In genomic region chr1:223421025-223421424, GRCh38 we compare ENCODE assay signal across 17 cellular contexts. TPM values are rescaled to one million over a fixed set of nuclear protein-coding genes. Genes with fewer than 3 reads are reported as not detected.
DNase-seq lines count a peak whose midpoint lies in the region; ATAC-seq and TF ChIP-seq lines count a peak whose summit lies in the region.
"Had no signal": no experiment of that assay in that cellular context is flagged by ENCODE, and none has a peak within 500 bp of the region (broad histone marks: within the 10 kb centered on the region; RNA-seq: fewer than 3 reads in every experiment).

No MANE protein-coding gene starts in this region.

- no peak for TF ChIP-seq CTCF in left ventricle myocardium inferior (IDR thresholded peaks at IDR 0.05; ENCODE audit: borderline replicate concordance)
- TF ChIP-seq CTCF in GM13977 (IDR thresholded peaks at IDR 0.05; ENCODE audit: extremely low read depth, insufficient read depth, missing control alignments): no peak

- H3K4me3 ChIP-seq in left ventricle myocardium inferior: no peak overlapping the region

- H3K9me3 ChIP-seq in left ventricle myocardium inferior (replicated peaks): no peaks in the 10 kb centered on the region
- H3K9me3 ChIP-seq: SK-N-SH had no signal

- in situ Hi-C loops in GM13977 (cut with MboI; ENCODE audit: low pct_unique_long_range_greater_than_20kb, low sequenced_read_pairs, unreplicated experiment): no loop called here

- intact Hi-C loops in left ventricle myocardium superior (cut with micrococcal nuclease): no loop called here
- intact Hi-C loops in left ventricle myocardium inferior (cut with micrococcal nuclease): no loop called here

- no peaks in the 10 kb centered on the region for H3K36me3 ChIP-seq in left ventricle myocardium inferior

- peak; percentile 37 for DNase-seq in left ventricle myocardium superior
- no peak for DNase-seq in left ventricle myocardium inferior
- DNase-seq in NCI-H1105 (lab: John Stamatoyannopoulos, UW): peak; percentile 27
- peak; percentile 51 for DNase-seq in left lobe of liver (ENCODE audit: low spot score)
- DNase-seq in GM13977 (ENCODE audit: low spot score): no peak
- no peak for DNase-seq in CD1c-positive myeloid dendritic cell (ENCODE audit: extremely low spot score)
- DNase-seq in HK-2 (ENCODE audit: unreplicated experiment): no peak
- DNase-seq: ACHN; CD4-positive, alpha-beta T cell; H7; MV-4-11; NCI-H187; NCI-H526 treated with DMSO at 0.1 percent for 48 hours; SK-N-SH; T-helper 1 cell had no signal

- no peak overlapping the region for H3K27ac ChIP-seq in left ventricle myocardium inferior (replicated peaks)

- ATAC-seq in left ventricle myocardium superior (peak; percentile 31), left lobe of liver (peak; percentile 54)
- ATAC-seq: Panc1, Right ventricle myocardium inferior had no signal

- peaks cover 45% of the 10 kb centered on the region for H3K4me1 ChIP-seq in left ventricle myocardium inferior

- no peaks in the 10 kb centered on the region for H3K27me3 ChIP-seq in left ventricle myocardium inferior (ENCODE audit: low read depth)

RNA-seq across cellular contexts. Expression of gene CCDC185, which starts 27.8 kb away (rescaled TPM):
- total RNA-seq in left ventricle myocardium superior (not detected), left ventricle myocardium inferior (not detected), left lobe of liver (not detected)
- total RNA-seq: CD4-positive, alpha-beta T cell; H7; Right ventricle myocardium inferior had no signal

RNA-seq across cellular contexts. Expression of gene SUSD4, which starts 57.0 kb away (rescaled TPM):
- total RNA-seq in left ventricle myocardium superior: 8.2 TPM
- 2.5 TPM for total RNA-seq in left ventricle myocardium inferior
- 1.3 TPM for total RNA-seq in left lobe of liver

Comparison
In these comparisons a context has a peak if more than half of its experiments do, and no peak if none do; other contexts are left out.
1. DNase-seq: peak in left ventricle myocardium superior (single experiment), NCI-H1105 (single experiment) and left lobe of liver (single experiment); none in left ventricle myocardium inferior (single experiment), GM13977 (single experiment), CD1c-positive myeloid dendritic cell (single experiment) and HK-2 (single experiment).